8 cellular contexts compared by ENCODE assay signal in the genomic region with DNA sequence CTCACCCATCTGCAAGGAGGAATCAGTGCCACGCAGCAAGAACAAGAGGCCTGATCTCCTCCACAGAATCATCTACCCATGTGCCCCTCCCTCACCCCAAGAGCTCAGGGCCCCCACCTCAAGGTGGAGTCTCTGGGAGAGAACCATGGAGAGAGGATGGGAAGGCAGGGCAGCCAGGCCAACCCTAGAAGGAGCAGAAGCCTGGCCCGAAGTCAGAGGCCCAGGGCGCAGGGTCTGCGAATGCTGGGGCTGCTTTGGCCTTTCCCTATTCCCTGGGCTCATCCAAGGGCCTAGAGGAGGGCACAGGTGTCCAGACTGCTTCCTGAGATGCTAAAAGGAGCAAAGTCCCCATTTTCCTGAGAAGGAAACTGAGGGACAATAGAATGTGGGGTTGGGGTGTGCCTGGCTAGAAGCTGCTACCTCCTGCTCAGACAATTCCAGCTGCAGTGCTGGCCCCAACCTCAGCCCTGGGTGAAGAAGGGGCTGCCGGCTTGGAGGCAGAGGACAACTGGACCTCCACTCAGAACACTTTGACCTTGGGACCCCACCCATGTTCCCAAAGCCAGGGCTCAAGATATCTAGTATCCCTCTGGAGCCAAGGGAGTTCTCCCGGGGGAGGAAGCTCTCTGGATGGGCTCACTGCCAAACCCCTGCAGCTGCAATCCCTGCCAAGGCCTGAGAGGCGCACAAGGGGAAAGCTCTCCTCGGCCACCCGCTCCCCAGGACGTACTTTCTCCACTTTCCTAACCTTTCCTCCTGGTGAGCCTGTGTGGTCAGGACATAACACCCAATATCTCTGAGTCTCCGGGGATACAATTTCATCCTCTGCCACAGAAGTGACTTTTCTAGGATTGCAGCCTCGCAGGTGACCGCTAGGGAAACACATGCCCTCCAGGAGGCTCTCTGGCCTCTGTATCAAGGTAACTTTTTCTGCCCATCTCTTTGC. TPM values are rescaled to one million over a fixed set of nuclear protein-coding genes. Genes with fewer than 3 reads are reported as not detected.
DNase-seq lines count a peak whose midpoint lies in the region; ATAC-seq, FAIRE-seq and TF ChIP-seq lines count a peak whose summit lies in the region.

No MANE protein-coding gene starts in this region.

- dilution Hi-C loops in endothelial cell of umbilical vein (cut with MboI; ENCODE audit: extremely low pct_ligation_motif_present, low sequenced_read_pairs): no loop called here

- H4K20me1 ChIP-seq in endothelial cell of umbilical vein (replicated peaks; ENCODE audit: control insufficient read depth, extremely low read depth, insufficient read depth, low read length): no peaks in the 10 kb centered on the region

- H3K4me3 ChIP-seq in HFF-Myc (replicated peaks; ENCODE audit: low read depth, low read length) (no peak overlapping the region), endothelial cell of umbilical vein (replicated peaks in 1 of 3; ENCODE audit: insufficient read depth in 1 of 3, low read depth in 1 of 3, low read length in 3 of 3) (no peak overlapping the region), mucosa of stomach (ENCODE audit: low read length) (no peak overlapping the region)

- H3K27me3 ChIP-seq in endothelial cell of umbilical vein (ENCODE audit: control insufficient read depth in 2 of 2, insufficient read depth in 2 of 2, low read length in 2 of 2) (peaks cover 14 to 22% of the 10 kb centered on the region in 2 experiments), mucosa of stomach (ENCODE audit: control insufficient read depth, insufficient read depth, low read length) (peaks cover 12% of the 10 kb centered on the region)

- no peaks in the 10 kb centered on the region for H3K9me3 ChIP-seq in endothelial cell of umbilical vein (replicated peaks; ENCODE audit: control insufficient read depth, insufficient read depth, low read length)
- no peaks in the 10 kb centered on the region for H3K9me3 ChIP-seq in mucosa of stomach (ENCODE audit: control insufficient read depth, low read length)

- H3K27ac ChIP-seq in endothelial cell of umbilical vein (ENCODE audit: insufficient read depth, low read depth, low read length): no peak overlapping the region

- H3K9ac ChIP-seq in endothelial cell of umbilical vein (replicated peaks; ENCODE audit: extremely low read depth, insufficient read depth, low read length): no peak overlapping the region
- peak overlapping the region; percentile 38 for H3K9ac ChIP-seq in mucosa of stomach (ENCODE audit: low read length)

- H2AFZ ChIP-seq in endothelial cell of umbilical vein (ENCODE audit: low read depth, low read length): no peak overlapping the region

- BruUV-seq in endothelial cell of umbilical vein (replicated peaks; lab: Mats Ljungman, UMichigan): no TSS peak

- POLR2A ChIA-PET in endothelial cell of umbilical vein (lab: Charles Lee): no interaction called here

- H3K4me2 ChIP-seq in endothelial cell of umbilical vein (ENCODE audit: insufficient read depth, low read length): no peak overlapping the region

- TF ChIP-seq CTCF in HFF-Myc (IDR thresholded peaks at IDR 0.05; ENCODE audit: low read depth, low read length, missing control alignments) (peak; percentile 60), endothelial cell of umbilical vein (IDR thresholded peaks at IDR 0.05; ENCODE audit: extremely low read depth in 1 of 2, insufficient read depth in 1 of 2, low read depth in 1 of 2, low read length in 2 of 2) (peak; percentile 37 to 71)

- no peak for TF ChIP-seq POLR2A in endothelial cell of umbilical vein (IDR thresholded peaks at IDR 0.05; ENCODE audit: low read depth, low read length)

- H3K36me3 ChIP-seq in endothelial cell of umbilical vein (ENCODE audit: control insufficient read depth in 2 of 2, extremely low read depth in 1 of 2, insufficient read depth in 2 of 2, low read length in 2 of 2) (no peaks in the 10 kb centered on the region), mucosa of stomach (ENCODE audit: control insufficient read depth, insufficient read depth, low read length) (no peaks in the 10 kb centered on the region)

- DNase-seq in AG20443 (ENCODE audit: low spot score) (peak; percentile 84), HFF-Myc (ENCODE audit: extremely low read depth, low read depth) (no peak), OCI-M1 (lab: John Stamatoyannopoulos, UW) (peak; percentile 66), endothelial cell of umbilical vein (ENCODE audit: low read depth, low spot score) (peak; percentile 65), NOMO-1 (lab: John Stamatoyannopoulos, UW; ENCODE audit: unreplicated experiment in 2 of 2) (no peak)

- no peak for FAIRE-seq in endothelial cell of umbilical vein (lab: Jason Lieb, UNC)

- CTCF ChIA-PET in endothelial cell of umbilical vein (lab: Charles Lee): interaction anchor here (0.6 to 1.6 kb wide), 31 partner anchors 8 to 257 kb away, joined by 3 to 21 read pairs (median 4); partner anchors contain the start of gene TMCC2

- intact Hi-C loops in endothelial cell of umbilical vein (cut with micrococcal nuclease): loop anchor here (5.0 kb wide), 1 partner anchor 84 kb away; no protein-coding TSS in a partner anchor

- H3K9me1 ChIP-seq in endothelial cell of umbilical vein (replicated peaks; ENCODE audit: control insufficient read depth, extremely low read depth, insufficient read depth, low read length): no peaks in the 10 kb centered on the region

- ATAC-seq in HG03139 (IDR thresholded peaks at IDR 0.05; ENCODE audit: unreplicated experiment) (no peak), GM18868 (IDR thresholded peaks at IDR 0.05; ENCODE audit: unreplicated experiment) (no peak)

- H3K4me1 ChIP-seq in endothelial cell of umbilical vein (ENCODE audit: control insufficient read depth, extremely low read depth, insufficient read depth, low read length): peaks cover 2% of the 10 kb centered on the region
- H3K4me1 ChIP-seq in mucosa of stomach (ENCODE audit: control insufficient read depth, insufficient read depth, low read length): peaks cover 46% of the 10 kb centered on the region

- no peaks in the 10 kb centered on the region for H3K79me2 ChIP-seq in endothelial cell of umbilical vein (ENCODE audit: control insufficient read depth, insufficient read depth, low read length)

TF ChIP-seq in endothelial cell of umbilical vein, 7 proteins besides CTCF, POLR2A, EP300 and RAD21:
- TF ChIP-seq EZH2 (IDR thresholded peaks at IDR 0.05; ENCODE audit: borderline replicate concordance, low read depth, low read length, severe bottlenecking): no peak
- no peak for TF ChIP-seq JUN (IDR thresholded peaks at IDR 0.05; ENCODE audit: borderline replicate concordance, insufficient read depth, insufficient read length, low read depth)
TF ChIP-seq in endothelial cell of umbilical vein: peak in this region for 0.

RNA-seq across cellular contexts. Expression of gene LEMD1, which starts 16.6 kb away (rescaled TPM):
- total RNA-seq in endothelial cell of umbilical vein: not detected in 2 replicates
- not detected in 2 replicates for polyA plus RNA-seq in endothelial cell of umbilical vein
- polyA plus RNA-seq in endothelial cell of umbilical vein (2011; cell fraction: cytosol; rRNA removed): not detected in 2 replicates
- not detected in 2 replicates for polyA plus RNA-seq in endothelial cell of umbilical vein (2011; cell fraction: nucleus; rRNA removed)
- not detected in 2 replicates for polyA plus RNA-seq in endothelial cell of umbilical vein (2012)
- polyA minus RNA-seq in endothelial cell of umbilical vein: not detected in 2 replicates
- polyA minus RNA-seq in endothelial cell of umbilical vein (2011; cell fraction: cytosol; rRNA and poly(A)+ RNA removed): not detected
- polyA minus RNA-seq in endothelial cell of umbilical vein (2011; cell fraction: nucleus; rRNA and poly(A)+ RNA removed): not detected in 2 replicates

RNA-seq across cellular contexts. Expression of gene BLACAT1, which starts 17.4 kb away (rescaled TPM):
- not detected in 2 replicates for total RNA-seq in endothelial cell of umbilical vein
- polyA plus RNA-seq in endothelial cell of umbilical vein: not detected in 2 replicates
- polyA plus RNA-seq in endothelial cell of umbilical vein (2011; cell fraction: cytosol; rRNA removed): not detected in 2 replicates
- not detected in 2 replicates for polyA plus RNA-seq in endothelial cell of umbilical vein (2011; cell fraction: nucleus; rRNA removed)
- polyA plus RNA-seq in endothelial cell of umbilical vein (2012): not detected in 2 replicates
- polyA minus RNA-seq in endothelial cell of umbilical vein: not detected in 2 replicates
- polyA minus RNA-seq in endothelial cell of umbilical vein (2011; cell fraction: cytosol; rRNA and poly(A)+ RNA removed): not detected
- polyA minus RNA-seq in endothelial cell of umbilical vein (2011; cell fraction: nucleus; rRNA and poly(A)+ RNA removed): not detected in 2 replicates

Comparison
In these comparisons a context has a peak if more than half of its experiments do, and no peak if none do; other contexts are left out.
1. DNase-seq: peak in AG20443 (single experiment), OCI-M1 (single experiment) and endothelial cell of umbilical vein (single experiment); none in HFF-Myc (single experiment) and NOMO-1 (0 of 2).